13 cellular contexts compared by ENCODE assay signal in genomic region chr2:178882666-178883440, GRCh38.
DNase-seq lines count a peak whose midpoint lies in the region; ATAC-seq, FAIRE-seq and TF ChIP-seq lines count a peak whose summit lies in the region.
"Had no signal": no experiment of that assay in that cellular context is flagged by ENCODE, and none has a peak within 500 bp of the region (broad histone marks: within the 10 kb centered on the region; RNA-seq: fewer than 3 reads in every experiment).

No MANE protein-coding gene starts in this region.

- peak; percentile 75 for FAIRE-seq in keratinocyte (lab: Jason Lieb, UNC)
- FAIRE-seq: D721Med had no signal

- H3K9me3 ChIP-seq in PC-3 (ENCODE audit: low read length): no peaks in the 10 kb centered on the region
- no peaks in the 10 kb centered on the region for H3K9me3 ChIP-seq in keratinocyte (ENCODE audit: control insufficient read depth, low read depth, low read length)
- H3K9me3 ChIP-seq in T-helper 17 cell (ENCODE audit: control insufficient read depth, low read length, poor library complexity, severe bottlenecking): no peaks in the 10 kb centered on the region

- H3K4me2 ChIP-seq in PC-3 (ENCODE audit: low read length): peak overlapping the region; percentile 76
- peak overlapping the region; percentile 47 for H3K4me2 ChIP-seq in keratinocyte (ENCODE audit: control insufficient read depth, extremely low read depth, insufficient read depth, low read depth, low read length)

- no peaks in the 10 kb centered on the region for H3K79me2 ChIP-seq in PC-3 (ENCODE audit: low read length)
- no peaks in the 10 kb centered on the region for H3K79me2 ChIP-seq in keratinocyte (ENCODE audit: control insufficient read depth, insufficient read depth, low read length)

- peak overlapping the region; percentile 78 for H3K27ac ChIP-seq in PC-3 (ENCODE audit: low read length)
- no peak overlapping the region for H3K27ac ChIP-seq in keratinocyte (ENCODE audit: control insufficient read depth, insufficient read depth, low read length)

- H3K27me3 Mint-ChIP-seq in naive thymus-derived CD8-positive, alpha-beta T cell: no peaks in the 10 kb centered on the region
- peaks cover 7% of the 10 kb centered on the region for H3K27me3 Mint-ChIP-seq in T-helper 17 cell

- no peak overlapping the region for H3K27ac Mint-ChIP-seq in naive thymus-derived CD8-positive, alpha-beta T cell
- no peak overlapping the region for H3K27ac Mint-ChIP-seq in T-helper 17 cell
- H3K27ac Mint-ChIP-seq: activated T-helper 2 cell treated with anti-CD3 and anti-CD28 coated beads, Interferon-gamma antibody, Interleukin-2, Interleukin-4, amounts not matched to agents 10 μg/mL and 5 μg/mL and 100 μg/mL, durations not matched to agents 14 hours and 24 hours and 36 hours had no signal

- H3K4me1 Mint-ChIP-seq in naive thymus-derived CD8-positive, alpha-beta T cell: peaks cover 0 to 2% (median 0%) of the 10 kb centered on the region in 4 donors
- no peaks in the 10 kb centered on the region for H3K4me1 Mint-ChIP-seq in T-helper 17 cell

- H3K9me3 Mint-ChIP-seq in naive thymus-derived CD8-positive, alpha-beta T cell: no peaks in the 10 kb centered on the region
- H3K9me3 Mint-ChIP-seq: activated T-helper 2 cell treated with anti-CD3 and anti-CD28 coated beads, Interferon-gamma antibody, Interleukin-2, Interleukin-4, amounts not matched to agents 10 μg/mL and 5 μg/mL and 100 μg/mL, durations not matched to agents 14 hours and 24 hours and 36 hours had no signal

- peaks cover 5% of the 10 kb centered on the region for H3F3A ChIP-seq in PC-3 (ENCODE audit: low read length, unreplicated experiment)

- H3K9me2 ChIP-seq in PC-3 (replicated peaks; ENCODE audit: low read length): no peaks in the 10 kb centered on the region

- H3K4me3 ChIP-seq in PC-3 (ENCODE audit: low read length): peak overlapping the region; percentile 40; the same call in 1 of the 2 replicates
- no peak overlapping the region for H3K4me3 ChIP-seq in choroid plexus epithelial cell (ENCODE audit: low read depth, low read length)
- no peak overlapping the region for H3K4me3 ChIP-seq in keratinocyte (ENCODE audit: control insufficient read depth in 2 of 3, extremely low read depth in 1 of 3, insufficient read depth in 2 of 3, low read depth in 1 of 3, low read length in 3 of 3)

- H3K9ac ChIP-seq in PC-3 (ENCODE audit: low read length) (peak overlapping the region; percentile 2; the same call in 1 of the 2 replicates), keratinocyte (ENCODE audit: control insufficient read depth, extremely low read depth, insufficient read depth, low read length) (no peak overlapping the region)

- BruUV-seq in PC-3 (replicated peaks; lab: Mats Ljungman, UMichigan): no TSS peak

- H3K4me3 Mint-ChIP-seq in naive thymus-derived CD8-positive, alpha-beta T cell: no peak overlapping the region
- no peak overlapping the region for H3K4me3 Mint-ChIP-seq in T-helper 17 cell

- H3K4me1 ChIP-seq in PC-3 (ENCODE audit: insufficient read depth, low read length) (peaks cover 37% of the 10 kb centered on the region), keratinocyte (ENCODE audit: control insufficient read depth, extremely low read depth, insufficient read depth, low read length) (peaks cover 8% of the 10 kb centered on the region)

- CTCF ChIA-PET in PC-3 (lab: Charles Lee): interaction anchor here (0.5 kb wide), 1 partner anchor 58 kb away, joined by 6 read pairs; no protein-coding TSS in a partner anchor

- H3K9me1 ChIP-seq in keratinocyte (ENCODE audit: control insufficient read depth, extremely low read depth, insufficient read depth, low read length): no peaks in the 10 kb centered on the region

- H3K27me3 ChIP-seq in PC-3 (ENCODE audit: low read length) (no peaks in the 10 kb centered on the region), keratinocyte (ENCODE audit: control insufficient read depth, extremely low read depth, insufficient read depth, low read length) (no peaks in the 10 kb centered on the region)

- H4K20me1 ChIP-seq in PC-3 (ENCODE audit: low read length) (no peaks in the 10 kb centered on the region), keratinocyte (ENCODE audit: control insufficient read depth, extremely low read depth, insufficient read depth, low read length) (no peaks in the 10 kb centered on the region)

- peaks cover 0 to 58% (median 36%) of the 10 kb centered on the region in 3 donors for H3K36me3 Mint-ChIP-seq in naive thymus-derived CD8-positive, alpha-beta T cell
- no peaks in the 10 kb centered on the region for H3K36me3 Mint-ChIP-seq in T-helper 17 cell (ENCODE audit: low read depth)

- dilution Hi-C loops in keratinocyte (cut with MboI; ENCODE audit: extremely low pct_ligation_motif_present, low sequenced_read_pairs): no loop called here

- POLR2A ChIA-PET in PC-3 (lab: Charles Lee; ENCODE audit: unreplicated experiment): no interaction called here
- POLR2A ChIA-PET in naive thymus-derived CD8-positive, alpha-beta T cell (lab: Charles Lee): no interaction called here

- DNase-seq in AG08396 (ENCODE audit: low spot score): peak; percentile 15
- DNase-seq in PC-3: peak; percentile 91
- peak; percentile 72 for DNase-seq in choroid plexus epithelial cell (ENCODE audit: low read depth)
- no peak for DNase-seq in keratinocyte (ENCODE audit: low read depth, low spot score)
- DNase-seq in naive thymus-derived CD8-positive, alpha-beta T cell: no peak
- no peak for DNase-seq in activated CD4-positive, alpha-beta T cell treated with anti-CD3 and anti-CD28 coated beads, Interleukin-2, amount 50 U/mL, for 48 hours
- DNase-seq in T-helper 17 cell: no peak
- DNase-seq in SHP77 treated with DMSO at 0.1 percent for 48 hours (lab: John Stamatoyannopoulos, UW): no peak
- DNase-seq: central memory CD4-positive, alpha-beta T cell; midbrain; trophoblast cell had no signal

- ATAC-seq in PC-3 (peak; percentile 97), T-helper 17 cell (no peak)
- ATAC-seq in naive thymus-derived CD8-positive, alpha-beta T cell: no peak

- intact Hi-C loops in PC-3 (cut with micrococcal nuclease): no loop called here

- H3K36me3 ChIP-seq in PC-3 (ENCODE audit: low read depth, low read length) (no peaks in the 10 kb centered on the region), keratinocyte (ENCODE audit: control insufficient read depth in 2 of 2, extremely low read depth in 1 of 2, insufficient read depth in 2 of 2, low read length in 2 of 2) (no peaks in the 10 kb centered on the region)

- H2AFZ ChIP-seq in PC-3 (ENCODE audit: low read length) (peak overlapping the region; percentile 36; the same call in 1 of the 2 replicates), keratinocyte (ENCODE audit: control insufficient read depth, low read length) (peak overlapping the region; percentile 27)

- TF ChIP-seq CTCF in PC-3 (conservative IDR thresholded peaks at IDR 0.05; ENCODE audit: low read depth, low read length) (no peak), choroid plexus epithelial cell (conservative IDR thresholded peaks at IDR 0.05; ENCODE audit: low read depth, low read length) (no peak), keratinocyte (optimal IDR thresholded peaks at IDR 0.05 in 1 of 3, IDR thresholded peaks at IDR 0.05 in 1 of 3, conservative IDR thresholded peaks at IDR 0.05 in 1 of 3; ENCODE audit: extremely low read depth in 1 of 3, insufficient read depth in 2 of 3, low read length in 3 of 3) (no peak)

Comparison
In these comparisons a context has a peak if more than half of its experiments do, and no peak if none do; other contexts are left out.
1. DNase-seq: peak in AG08396 (single experiment), PC-3 (single experiment) and choroid plexus epithelial cell (single experiment); none in keratinocyte (single experiment), naive thymus-derived CD8-positive, alpha-beta T cell (0 of 10), activated CD4-positive, alpha-beta T cell treated with anti-CD3 and anti-CD28 coated beads, Interleukin-2, amount 50 U/mL, for 48 hours (0 of 2), T-helper 17 cell (0 of 3) and SHP77 treated with DMSO at 0.1 percent for 48 hours (single experiment).